Comparison of ENCODE assay signal across 2 cellular contexts in the genomic region with DNA sequence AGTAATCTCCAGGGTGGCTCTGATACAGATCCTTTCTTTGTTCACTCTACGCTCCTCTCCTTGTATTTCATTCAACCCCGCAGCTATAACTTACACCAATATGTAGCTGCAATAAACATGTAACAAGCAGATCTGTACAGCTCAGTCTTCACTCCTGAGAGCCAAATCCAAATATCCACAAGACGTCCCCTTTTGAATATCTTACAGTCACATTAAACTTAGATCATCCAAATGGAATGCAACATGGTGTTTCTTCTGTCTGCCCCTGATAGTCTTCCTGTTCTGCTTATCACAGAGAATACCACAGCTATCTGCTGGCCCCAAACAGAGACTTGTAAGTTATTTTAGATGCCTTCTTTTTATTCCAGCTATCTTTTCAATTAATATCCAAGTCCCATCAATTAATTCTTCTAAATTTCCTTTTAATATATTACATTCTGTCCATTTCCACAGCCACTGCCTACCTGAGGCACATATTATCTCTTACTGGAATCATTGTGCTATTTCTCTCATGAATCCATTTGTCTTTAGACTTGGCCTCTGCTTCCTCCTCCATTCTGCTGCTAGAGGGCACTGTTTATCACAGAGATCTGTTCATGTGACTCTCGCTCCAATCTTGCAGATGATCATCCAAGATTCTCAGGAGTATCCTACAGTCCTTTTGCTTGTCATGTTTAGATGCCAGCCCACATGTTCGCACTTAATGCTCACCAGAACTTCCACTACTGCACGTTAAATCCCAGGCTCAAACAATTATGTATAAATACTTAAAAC.
TF ChIP-seq lines count a peak whose summit lies in the region.

No MANE protein-coding gene starts in this region.

TF ChIP-seq in GM12878, 131 proteins besides CTCF, POLR2A, EP300 and RAD21:
- TF ChIP-seq KDM1A (IDR thresholded peaks at IDR 0.05; ENCODE audit: borderline replicate concordance) = no peak
- peak; percentile 85 for TF ChIP-seq SMC3 (IDR thresholded peaks at IDR 0.05; ENCODE audit: borderline replicate concordance, low read length)

TF ChIP-seq in neural cell, 6 proteins besides CTCF, POLR2A, EP300 and RAD21:
- no peak for TF ChIP-seq TAF1 (IDR thresholded peaks at IDR 0.05; ENCODE audit: low read depth)
- no peak for TF ChIP-seq MXI1 (conservative IDR thresholded peaks at IDR 0.05; ENCODE audit: poor library complexity, severe bottlenecking)
- no peak for TF ChIP-seq EZH2 (IDR thresholded peaks at IDR 0.05; ENCODE audit: borderline replicate concordance, insufficient read depth, low read length, poor library complexity, severe bottlenecking)
- TF ChIP-seq SMC3 (conservative IDR thresholded peaks at IDR 0.05; ENCODE audit: poor library complexity) = peak; percentile 42
- no peak for TF ChIP-seq POLR2AphosphoS5 (IDR thresholded peaks at IDR 0.05)
